In genomic region chr7:45073843-45074737, GRCh38 we compare ENCODE assay signal across 11 cellular contexts. TPM values are rescaled to one million over a fixed set of nuclear protein-coding genes. Genes with fewer than 3 reads are reported as not detected.
DNase-seq lines count a peak whose midpoint lies in the region; FAIRE-seq and TF ChIP-seq lines count a peak whose summit lies in the region.
"Had no signal": no experiment of that assay in that cellular context is flagged by ENCODE, and none has a peak within 500 bp of the region (broad histone marks: within the 10 kb centered on the region; RNA-seq: fewer than 3 reads in every experiment).

No MANE protein-coding gene starts in this region.

- TF ChIP-seq RAD21 in Ishikawa (IDR thresholded peaks at IDR 0.05; ENCODE audit: low read depth): no peak

- TF ChIP-seq CTCF in neural crest cell (conservative IDR thresholded peaks at IDR 0.05) (no peak), lower leg skin (IDR thresholded peaks at IDR 0.05) (no peak)

- peak; percentile 35 for DNase-seq in Caki2 (ENCODE audit: low read depth)
- DNase-seq in cerebellum (ENCODE audit: low spot score): peak; percentile 51
- no peak for DNase-seq in neural crest cell (ENCODE audit: low read depth, low spot score)
- DNase-seq in GM19239 (ENCODE audit: insufficient read length, low spot score): no peak
- DNase-seq in NCI-H2171 treated with DMSO at 0.1 percent for 48 hours (lab: John Stamatoyannopoulos, UW): no peak
- no peak for DNase-seq in lower leg skin (ENCODE audit: low spot score in 2 of 2)
- DNase-seq: NCI-H1417 treated with DMSO at 0.1 percent for 48 hours; NK-92 treated with Interleukin-12 subunit alpha and Interleukin-12 subunit beta, amount 100 ng/mL, for 24 hours; stimulated activated CD4-positive, alpha-beta T cell treated with anti-CD3 and anti-CD28 coated beads, Interleukin-15, amount 100 ng/mL, for 24 hours; T-helper 17 cell had no signal

- in situ Hi-C loops in Caki2 (cut with HindIII; ENCODE audit: low pct_unique_long_range_greater_than_20kb, low sequenced_read_pairs): no loop called here

- no peak for TF ChIP-seq POLR2A in lower leg skin (IDR thresholded peaks at IDR 0.05)

- 77 to 86% methylated on average over 12 to 15 of the region's 15 CpGs for WGBS in lower leg skin, 2 donors

- H3K4me1 Mint-ChIP-seq in neural crest cell: no peaks in the 10 kb centered on the region

- no peak overlapping the region for H3K4me3 Mint-ChIP-seq in neural crest cell
- H3K4me3 Mint-ChIP-seq: T-helper 17 cell had no signal

- H3K27me3 Mint-ChIP-seq in neural crest cell (ENCODE audit: low read depth): no peaks in the 10 kb centered on the region
- H3K27me3 Mint-ChIP-seq: T-helper 17 cell had no signal

- H3K27ac Mint-ChIP-seq in neural crest cell (ENCODE audit: unreplicated experiment): peak overlapping the region; percentile 27

- H3K36me3 Mint-ChIP-seq in neural crest cell (ENCODE audit: low read depth): peaks cover 6% of the 10 kb centered on the region

- H3K9me3 Mint-ChIP-seq in neural crest cell: no peaks in the 10 kb centered on the region

- FAIRE-seq in GM19239 (lab: Jason Lieb, UNC): no peak

- intact Hi-C loops in lower leg skin (cut with DNase I; ENCODE audit: low total_unique reads): no loop called here

- no peak for TF ChIP-seq EP300 in Ishikawa (IDR thresholded peaks at IDR 0.05; ENCODE audit: borderline replicate concordance)

- no peak overlapping the region for H3K4me3 ChIP-seq in lower leg skin (ENCODE audit: low read depth, poor library complexity, severe bottlenecking)

TF ChIP-seq in Ishikawa, 13 proteins besides CTCF, POLR2A, EP300 and RAD21:
- TF ChIP-seq USF1 (IDR thresholded peaks at IDR 0.05) (no peak), YY1 (IDR thresholded peaks at IDR 0.05; ENCODE audit: low read depth) (no peak), NFIC (IDR thresholded peaks at IDR 0.05) (peak; percentile 66), TCF12 (IDR thresholded peaks at IDR 0.05; ENCODE audit: low read depth) (no peak), TAF1 (IDR thresholded peaks at IDR 0.05; ENCODE audit: low read depth) (no peak)
TF ChIP-seq in Ishikawa: peak in this region for 1.

RNA-seq across cellular contexts. Expression of gene NACAD, which starts 14.7 kb away (rescaled TPM):
- total RNA-seq in Caki2 (2014; rRNA removed; shearing (Covaris generic); ENCODE audit: low replicate concordance): not detected in 2 replicates
- total RNA-seq in cerebellum (6.8 TPM), neural crest cell (7.2 and 9.7 TPM in 2 replicates), lower leg skin (1 to 10 TPM in 3 of 4 donors, under 1 TPM in 1; 0.89 to 2.0 (median 1.7) TPM)

RNA-seq across cellular contexts. Expression of gene TBRG4, which starts 37.4 kb away (rescaled TPM):
- total RNA-seq in Caki2 (2014; rRNA removed; shearing (Covaris generic); ENCODE audit: low replicate concordance): 139 and 165 TPM in 2 replicates
- total RNA-seq in cerebellum: 46.4 TPM
- total RNA-seq in neural crest cell: 104 and 109 TPM in 2 replicates
- 10 to 100 TPM; 46.0 to 62.3 (median 58.1) TPM for total RNA-seq in lower leg skin

Comparison
In these comparisons a context has a peak if more than half of its experiments do, and no peak if none do; other contexts are left out.
1. DNase-seq: peak in Caki2 (single experiment) and cerebellum (single experiment); none in neural crest cell (single experiment), GM19239 (single experiment), NCI-H2171 treated with DMSO at 0.1 percent for 48 hours (single experiment) and lower leg skin (0 of 2).